In genomic region chr10:60952067-60952845, GRCh38 we compare ENCODE assay signal across 25 cellular contexts. TPM values are rescaled to one million over a fixed set of nuclear protein-coding genes. Genes with fewer than 3 reads are reported as not detected.
"Had no signal": no experiment of that assay in that cellular context is flagged by ENCODE, and none has a peak within 500 bp of the region (broad histone marks: within the 10 kb centered on the region; RNA-seq: fewer than 3 reads in every experiment).

No MANE protein-coding gene starts in this region.

- H3K27ac ChIP-seq: ascending aorta had no signal

- H3K4me1 Mint-ChIP-seq: activated B cell treated with CpG ODN at 0.5 μM for 24 hours; activated naive CD4-positive, alpha-beta T cell treated with anti-CD3 and anti-CD28 coated beads, Interleukin-2, amount 50 U/mL, for 24 hours; activated naive CD8-positive, alpha-beta T cell treated with anti-CD3 and anti-CD28 coated beads, Interleukin-2, amount 50 U/mL, for 24 hours had no signal

- H3K27ac Mint-ChIP-seq: activated B cell treated with CpG ODN at 0.5 μM for 24 hours; activated CD4-positive, alpha-beta T cell treated with anti-CD3 and anti-CD28 coated beads, Interleukin-2, amount 10 ng/mL, durations not matched to agents 24 days and 14 days; activated CD8-positive, alpha-beta memory T cell treated with anti-CD3 and anti-CD28 coated beads, Interleukin-2, amount 10 ng/mL, durations not matched to agents 7 days and 5 days; activated naive CD4-positive, alpha-beta T cell treated with anti-CD3 and anti-CD28 coated beads, Interleukin-2, amount 50 U/mL, for 24 hours; activated naive CD8-positive, alpha-beta T cell treated with anti-CD3 and anti-CD28 coated beads, Interleukin-2, amount 50 U/mL, for 24 hours; activated T-cell treated with anti-CD3 and anti-CD28 coated beads, Interleukin-2, amount 50 U/mL, for 24 hours; activated T-helper 1 cell treated with anti-CD3 and anti-CD28 coated beads, Interleukin-12 subunit alpha, Interleukin-12 subunit beta, Interleukin-2, Interleukin-4 antibody, amounts not matched to agents 30 ng/mL and 10 ng/mL and 1 ng/mL, durations not matched to agents 14 hours and 24 hours and 36 hours; T-helper 1 cell treated with Interleukin-12 subunit alpha and Interleukin-12 subunit beta and Interleukin-4 antibody, amounts not matched to agents 30 μg/mL and 1 μg/mL, for 36 hours had no signal

- H3K9me3 ChIP-seq: ascending aorta, body of pancreas, MG63 had no signal

- ATAC-seq: activated CD8-positive, alpha-beta memory T cell treated with anti-CD3 and anti-CD28 coated beads, Interleukin-2, amount 10 ng/mL, durations not matched to agents 7 days and 5 days; activated naive CD8-positive, alpha-beta T cell treated with anti-CD3 and anti-CD28 coated beads, Interleukin-2, amount 50 U/mL, for 24 hours; PC-3 had no signal

- H3K36me3 Mint-ChIP-seq: activated CD8-positive, alpha-beta memory T cell treated with anti-CD3 and anti-CD28 coated beads, Interleukin-2, amount 10 ng/mL, durations not matched to agents 7 days and 5 days; activated naive CD4-positive, alpha-beta T cell treated with anti-CD3 and anti-CD28 coated beads, Interleukin-2, amount 50 U/mL, for 24 hours had no signal

- H3K4me3 ChIP-seq: ascending aorta, body of pancreas, MG63 had no signal

- H3K9me3 Mint-ChIP-seq: activated B cell treated with CpG ODN at 0.5 μM for 24 hours; activated CD4-positive, alpha-beta T cell treated with anti-CD3 and anti-CD28 coated beads, Interleukin-2, amount 10 ng/mL, durations not matched to agents 24 days and 14 days; activated naive CD4-positive, alpha-beta T cell treated with anti-CD3 and anti-CD28 coated beads, Interleukin-2, amount 50 U/mL, for 24 hours; activated naive CD8-positive, alpha-beta T cell treated with anti-CD3 and anti-CD28 coated beads, Interleukin-2, amount 50 U/mL, for 24 hours; activated T-cell treated with anti-CD3 and anti-CD28 coated beads, Interleukin-2, amount 50 U/mL, for 24 hours; activated T-helper 1 cell treated with anti-CD3 and anti-CD28 coated beads, Interleukin-12 subunit alpha, Interleukin-12 subunit beta, Interleukin-2, Interleukin-4 antibody, amounts not matched to agents 30 ng/mL and 10 ng/mL and 1 ng/mL, durations not matched to agents 14 hours and 24 hours and 36 hours; T-helper 1 cell treated with Interleukin-12 subunit alpha and Interleukin-12 subunit beta and Interleukin-4 antibody, amounts not matched to agents 30 μg/mL and 1 μg/mL, for 36 hours had no signal

- H3K4me3 Mint-ChIP-seq: activated B cell treated with CpG ODN at 0.5 μM for 24 hours; activated CD4-positive, alpha-beta T cell treated with anti-CD3 and anti-CD28 coated beads, Interleukin-2, amount 10 ng/mL, durations not matched to agents 24 days and 14 days; activated CD8-positive, alpha-beta memory T cell treated with anti-CD3 and anti-CD28 coated beads, Interleukin-2, amount 10 ng/mL, durations not matched to agents 7 days and 5 days; activated naive CD4-positive, alpha-beta T cell treated with anti-CD3 and anti-CD28 coated beads, Interleukin-2, amount 50 U/mL, for 24 hours; activated naive CD8-positive, alpha-beta T cell treated with anti-CD3 and anti-CD28 coated beads, Interleukin-2, amount 50 U/mL, for 24 hours; activated T-cell treated with anti-CD3 and anti-CD28 coated beads, Interleukin-2, amount 50 U/mL, for 24 hours; activated T-helper 1 cell treated with anti-CD3 and anti-CD28 coated beads, Interleukin-12 subunit alpha, Interleukin-12 subunit beta, Interleukin-2, Interleukin-4 antibody, amounts not matched to agents 30 ng/mL and 10 ng/mL and 1 ng/mL, durations not matched to agents 14 hours and 24 hours and 36 hours; T-helper 1 cell treated with Interleukin-12 subunit alpha and Interleukin-12 subunit beta and Interleukin-4 antibody, amounts not matched to agents 30 μg/mL and 1 μg/mL, for 36 hours had no signal

- DNase-seq: activated B cell treated with CpG ODN at 0.5 μM for 24 hours; activated CD4-positive, alpha-beta T cell treated with anti-CD3 and anti-CD28 coated beads for 1 hour; activated CD4-positive, alpha-beta T cell treated with anti-CD3 and anti-CD28 coated beads, Interleukin-2, amount 10 ng/mL, durations not matched to agents 24 days and 14 days; activated CD4-positive, alpha-beta T cell treated with anti-CD3 and anti-CD28 coated beads, Interleukin-2, amount 50 U/mL, for 48 hours; activated CD8-positive, alpha-beta memory T cell treated with anti-CD3 and anti-CD28 coated beads, Interleukin-2, amount 10 ng/mL, durations not matched to agents 7 days and 5 days; activated effector memory CD4-positive, alpha-beta T cell treated with Interleukin-2 at 50 U/mL for 16 hours; activated naive CD4-positive, alpha-beta T cell; activated naive CD8-positive, alpha-beta T cell treated with anti-CD3 and anti-CD28 coated beads, Interleukin-2, amount 50 U/mL, for 24 hours; activated T-cell treated with anti-CD3 and anti-CD28 coated beads, Interleukin-2, amount 50 U/mL, for 24 hours; amniotic stem cell; central memory CD4-positive, alpha-beta T cell; MG63; MV-4-11; NCI-H1092 treated with DMSO at 0.1 percent for 48 hours; NCI-H187; NCI-H2081; PC-3; SHP77 treated with DMSO at 0.1 percent for 48 hours; T-helper 9 cell had no signal

- H3K27me3 ChIP-seq: ascending aorta, body of pancreas, MG63 had no signal

- FAIRE-seq: bronchial epithelial cell had no signal

- H3K36me3 ChIP-seq: ascending aorta, MG63 had no signal

- H3K4me1 ChIP-seq: ascending aorta had no signal

RNA-seq across cellular contexts. Expression of gene RHOBTB1, which starts 8.3 kb away (rescaled TPM):
- total RNA-seq: activated CD4-positive, alpha-beta T cell treated with anti-CD3 and anti-CD28 coated beads, Interleukin-2, amount 10 ng/mL, durations not matched to agents 24 days and 14 days; activated T-helper 1 cell treated with anti-CD3 and anti-CD28 coated beads, Interleukin-12 subunit alpha, Interleukin-12 subunit beta, Interleukin-2, Interleukin-4 antibody, amounts not matched to agents 30 ng/mL and 10 ng/mL and 1 ng/mL, durations not matched to agents 14 hours and 24 hours and 36 hours had no signal
